9 cellular contexts compared by ENCODE assay signal in genomic region chr7:14698239-14698638, GRCh38.
A peak's percentile ranks its signal among the peaks of the same experiment; 100 is the strongest.
DNase-seq lines count a peak whose midpoint lies in the region; ATAC-seq and TF ChIP-seq lines count a peak whose summit lies in the region.
"Had no signal": no experiment of that assay in that cellular context is flagged by ENCODE, and none has a peak within 500 bp of the region (broad histone marks: within the 10 kb centered on the region; RNA-seq: fewer than 3 reads in every experiment).

No MANE protein-coding gene starts in this region.

- TF ChIP-seq CTCF in NB4 (IDR thresholded peaks at IDR 0.05; ENCODE audit: low read depth, low read length), result no peak
- TF ChIP-seq CTCF in osteoblast (IDR thresholded peaks at IDR 0.05; ENCODE audit: extremely low read depth, low read depth, low read length), result peak; percentile 21
- no peak for TF ChIP-seq CTCF in ovary (IDR thresholded peaks at IDR 0.05)

- intact Hi-C loops in ovary (cut with DNase I), result loop anchor here in 1 of 4 donors (10.0 kb wide), 1 partner anchor 1413 kb away; no protein-coding TSS in a partner anchor

- no peak overlapping the region for H3K4me2 ChIP-seq in osteoblast (ENCODE audit: insufficient read depth, low read length)

- H3K4me1 ChIP-seq in adipocyte (ENCODE audit: control insufficient read depth, insufficient read depth, low read length), result no peaks in the 10 kb centered on the region
- no peaks in the 10 kb centered on the region for H3K4me1 ChIP-seq in osteoblast (ENCODE audit: insufficient read depth, low read length)
- H3K4me1 ChIP-seq in ovary (ENCODE audit: insufficient read depth), result no peaks in the 10 kb centered on the region

- peak in 2 of 3 experiments; percentile 5 to 41 for DNase-seq in NCI-H1417 (lab: John Stamatoyannopoulos, UW)
- DNase-seq in NCI-H1417 treated with DMSO at 0.1 percent for 48 hours (lab: John Stamatoyannopoulos, UW), result no peak
- DNase-seq in NB4 (ENCODE audit: low read depth), result peak; percentile 18
- peak; percentile 24 for DNase-seq in adipocyte (ENCODE audit: low read depth)
- DNase-seq in osteoblast (ENCODE audit: insufficient read length, low spot score, missing footprints), result no peak
- DNase-seq in ovary, result no peak
- no peak for DNase-seq in NCI-H2196 treated with DMSO at 0.1 percent for 48 hours (lab: John Stamatoyannopoulos, UW; ENCODE audit: unreplicated experiment)
- DNase-seq: activated T-cell treated with anti-CD3 and anti-CD28 coated beads, Interleukin-2, amount 50 U/mL, for 72 hours had no signal

- H3K4me3 ChIP-seq in NB4 (ENCODE audit: low read depth, low read length) (no peak overlapping the region), adipocyte (ENCODE audit: low read length) (no peak overlapping the region), osteoblast (ENCODE audit: insufficient read depth, low read length) (no peak overlapping the region), ovary (no peak overlapping the region)

- TF ChIP-seq EP300 in ovary (IDR thresholded peaks at IDR 0.05), result no peak

- H3K27me3 ChIP-seq in adipocyte (replicated peaks; ENCODE audit: control insufficient read depth, insufficient read depth, low read length) (no peaks in the 10 kb centered on the region), osteoblast (ENCODE audit: insufficient read depth, low read length) (no peaks in the 10 kb centered on the region), ovary (no peaks in the 10 kb centered on the region)

- no peak overlapping the region for H2AFZ ChIP-seq in osteoblast (ENCODE audit: low read length)

- no peak overlapping the region for H3K9ac ChIP-seq in adipocyte (ENCODE audit: low read length)

- no peak for ATAC-seq in HG02623 (IDR thresholded peaks at IDR 0.05; ENCODE audit: unreplicated experiment)
- ATAC-seq: activated T-cell treated with anti-CD3 and anti-CD28 coated beads, Interleukin-2, amount 50 U/mL, for 72 hours had no signal

- H3K79me2 ChIP-seq in osteoblast (ENCODE audit: insufficient read depth, low read length), result no peaks in the 10 kb centered on the region

- H3K9me3 ChIP-seq in adipocyte (ENCODE audit: control insufficient read depth, low read length), result no peaks in the 10 kb centered on the region
- no peaks in the 10 kb centered on the region for H3K9me3 ChIP-seq in osteoblast (ENCODE audit: low read depth, low read length)
- H3K9me3 ChIP-seq in ovary, result no peaks in the 10 kb centered on the region

- H3K27ac ChIP-seq in osteoblast (ENCODE audit: low read depth, low read length) (no peak overlapping the region), ovary (no peak overlapping the region)

- H3K36me3 ChIP-seq in adipocyte (ENCODE audit: control insufficient read depth, insufficient read depth, low read length, severe bottlenecking) (no peaks in the 10 kb centered on the region), osteoblast (ENCODE audit: insufficient read depth, low read length) (no peaks in the 10 kb centered on the region), ovary (no peaks in the 10 kb centered on the region)

- H4K20me1 ChIP-seq in osteoblast (ENCODE audit: insufficient read depth, low read length), result no peaks in the 10 kb centered on the region

- TF ChIP-seq POLR2A in NB4 (IDR thresholded peaks at IDR 0.05; ENCODE audit: extremely low read depth, insufficient read length), result no peak
- TF ChIP-seq POLR2A in ovary (IDR thresholded peaks at IDR 0.05), result no peak

Comparison
In these comparisons a context has a peak if more than half of its experiments do, and no peak if none do; other contexts are left out.
1. DNase-seq: peak in NCI-H1417 (2 of 3), NB4 (single experiment) and adipocyte (single experiment); none in NCI-H1417 treated with DMSO at 0.1 percent for 48 hours (single experiment), osteoblast (single experiment), ovary (0 of 5) and NCI-H2196 treated with DMSO at 0.1 percent for 48 hours (single experiment).